23 cellular contexts compared by ENCODE assay signal in genomic region chr17:81325974-81326358, GRCh38.
"Had no signal": no experiment of that assay in that cellular context is flagged by ENCODE, and none has a peak within 500 bp of the region (broad histone marks: within the 10 kb centered on the region; RNA-seq: fewer than 3 reads in every experiment).

No MANE protein-coding gene starts in this region.

- H3K27ac ChIP-seq: thyroid gland had no signal

- H3K27ac Mint-ChIP-seq: activated B cell treated with CpG ODN at 0.5 μM for 24 hours; activated CD8-positive, alpha-beta memory T cell treated with anti-CD3 and anti-CD28 coated beads, Interleukin-2, amount 10 ng/mL, durations not matched to agents 7 days and 5 days; activated CD8-positive, alpha-beta T cell treated with anti-CD3 and anti-CD28 coated beads for 36 hours; activated naive CD4-positive, alpha-beta T cell treated with anti-CD3 and anti-CD28 coated beads, Interleukin-2, amount 50 U/mL, for 72 hours; activated T-cell treated with anti-CD3 and anti-CD28 coated beads, Interleukin-2, amount 50 U/mL, for 72 hours; natural killer cell treated with Interleukin-12 subunit alpha and Interleukin-12 subunit beta and Interleukin-15 and Interleukin-18, amount 100 ng/mL, for 72 hours; stimulated activated naive B cell treated with anti-CD40 and anti-IgM and Interleukin-4, amounts not matched to agents 10 μg/mL and 1 μg/mL and 100 μg/mL, for 72 hours had no signal

- H3K4me3 Mint-ChIP-seq: activated B cell treated with CpG ODN at 0.5 μM for 24 hours; activated CD8-positive, alpha-beta memory T cell treated with anti-CD3 and anti-CD28 coated beads, Interleukin-2, amount 10 ng/mL, durations not matched to agents 7 days and 5 days; activated CD8-positive, alpha-beta T cell treated with anti-CD3 and anti-CD28 coated beads for 36 hours; activated T-cell treated with anti-CD3 and anti-CD28 coated beads, Interleukin-2, amount 50 U/mL, for 72 hours; natural killer cell treated with Interleukin-12 subunit alpha and Interleukin-12 subunit beta and Interleukin-15 and Interleukin-18, amount 100 ng/mL, for 72 hours; stimulated activated naive B cell treated with anti-CD40 and anti-IgM and Interleukin-4, amounts not matched to agents 10 μg/mL and 1 μg/mL and 100 μg/mL, for 72 hours had no signal

- H3K27me3 ChIP-seq: breast epithelium, heart left ventricle, thyroid gland, upper lobe of right lung had no signal

- H3K36me3 ChIP-seq: breast epithelium, heart left ventricle, stomach, thyroid gland, upper lobe of right lung had no signal

- H3K9me3 Mint-ChIP-seq: activated B cell treated with CpG ODN at 0.5 μM for 24 hours; activated CD8-positive, alpha-beta T cell treated with anti-CD3 and anti-CD28 coated beads for 36 hours; activated naive CD4-positive, alpha-beta T cell treated with anti-CD3 and anti-CD28 coated beads, Interleukin-2, amount 50 U/mL, for 72 hours; activated T-cell treated with anti-CD3 and anti-CD28 coated beads, Interleukin-2, amount 50 U/mL, for 72 hours; natural killer cell treated with Interleukin-12 subunit alpha and Interleukin-12 subunit beta and Interleukin-15 and Interleukin-18, amount 100 ng/mL, for 72 hours; stimulated activated naive B cell treated with anti-CD40 and anti-IgM and Interleukin-4, amounts not matched to agents 10 μg/mL and 1 μg/mL and 100 μg/mL, for 72 hours had no signal

- H3K4me3 ChIP-seq: breast epithelium, heart left ventricle, lung, mucosa of descending colon, stomach, thyroid gland, upper lobe of right lung had no signal

- ATAC-seq: activated CD8-positive, alpha-beta memory T cell treated with anti-CD3 and anti-CD28 coated beads, Interleukin-2, amount 10 ng/mL, durations not matched to agents 7 days and 5 days; activated CD8-positive, alpha-beta T cell treated with anti-CD3 and anti-CD28 coated beads for 36 hours; activated naive CD4-positive, alpha-beta T cell treated with anti-CD3 and anti-CD28 coated beads, Interleukin-2, amount 50 U/mL, for 72 hours; activated T-cell treated with anti-CD3 and anti-CD28 coated beads, Interleukin-2, amount 50 U/mL, for 72 hours; esophagus mucosa; heart left ventricle; mucosa of descending colon; natural killer cell treated with Interleukin-12 subunit alpha and Interleukin-12 subunit beta and Interleukin-15 and Interleukin-18, amount 100 ng/mL, for 72 hours; sciatic nerve; stimulated activated naive B cell treated with anti-CD40 and anti-IgM and Interleukin-4, amounts not matched to agents 10 μg/mL and 1 μg/mL and 100 μg/mL, for 72 hours; upper lobe of right lung had no signal

- H3K4me1 Mint-ChIP-seq: activated CD8-positive, alpha-beta memory T cell treated with anti-CD3 and anti-CD28 coated beads, Interleukin-2, amount 10 ng/mL, durations not matched to agents 7 days and 5 days; stimulated activated naive B cell treated with anti-CD40 and anti-IgM and Interleukin-4, amounts not matched to agents 10 μg/mL and 1 μg/mL and 100 μg/mL, for 72 hours had no signal

- H3K9me3 ChIP-seq: breast epithelium, heart left ventricle, mucosa of descending colon, stomach, thyroid gland, upper lobe of right lung had no signal

- H3K36me3 Mint-ChIP-seq: activated CD8-positive, alpha-beta memory T cell treated with anti-CD3 and anti-CD28 coated beads, Interleukin-2, amount 10 ng/mL, durations not matched to agents 7 days and 5 days; activated naive CD4-positive, alpha-beta T cell treated with anti-CD3 and anti-CD28 coated beads, Interleukin-2, amount 50 U/mL, for 72 hours; natural killer cell treated with Interleukin-12 subunit alpha and Interleukin-12 subunit beta and Interleukin-15 and Interleukin-18, amount 100 ng/mL, for 72 hours; stimulated activated naive B cell treated with anti-CD40 and anti-IgM and Interleukin-4, amounts not matched to agents 10 μg/mL and 1 μg/mL and 100 μg/mL, for 72 hours had no signal

- DNase-seq: activated B cell treated with CpG ODN at 0.5 μM for 24 hours; activated CD4-positive, alpha-beta T cell treated with anti-CD3 and anti-CD28 coated beads, Interleukin-2, amount 50 U/mL, for 1 hour; activated CD8-positive, alpha-beta memory T cell treated with anti-CD3 and anti-CD28 coated beads, Interleukin-2, amount 10 ng/mL, durations not matched to agents 7 days and 5 days; activated CD8-positive, alpha-beta T cell treated with anti-CD3 and anti-CD28 coated beads for 36 hours; activated naive CD4-positive, alpha-beta T cell; activated T-cell treated with anti-CD3 and anti-CD28 coated beads, Interleukin-2, amount 50 U/mL, for 72 hours; central memory CD4-positive, alpha-beta T cell; foreskin fibroblast; heart left ventricle; mesendoderm; mucosa of descending colon; small intestine; stimulated activated naive B cell treated with anti-CD40 and anti-IgM and Interleukin-4, amounts not matched to agents 10 μg/mL and 1 μg/mL and 100 μg/mL, for 72 hours; stomach; T-helper 2 cell; thyroid gland; upper lobe of right lung had no signal

- H3K27me3 Mint-ChIP-seq: activated CD8-positive, alpha-beta memory T cell treated with anti-CD3 and anti-CD28 coated beads, Interleukin-2, amount 10 ng/mL, durations not matched to agents 7 days and 5 days; activated CD8-positive, alpha-beta T cell treated with anti-CD3 and anti-CD28 coated beads for 36 hours; natural killer cell treated with Interleukin-12 subunit alpha and Interleukin-12 subunit beta and Interleukin-15 and Interleukin-18, amount 100 ng/mL, for 72 hours had no signal
